In genomic region chr12:53124352-53124723, GRCh38 we compare ENCODE assay signal across 30 cellular contexts. TPM values are rescaled to one million over a fixed set of nuclear protein-coding genes. Genes with fewer than 3 reads are reported as not detected.
"Had no signal": no experiment of that assay in that cellular context is flagged by ENCODE, and none has a peak within 500 bp of the region (broad histone marks: within the 10 kb centered on the region; RNA-seq: fewer than 3 reads in every experiment).

No MANE protein-coding gene starts in this region.

- H3K27me3 ChIP-seq: heart right ventricle, hepatocyte, neutrophil, pancreas, sigmoid colon, spleen, suprapubic skin, tibial artery, upper lobe of right lung had no signal

- H3K36me3 ChIP-seq: heart right ventricle, left ventricle myocardium inferior, neural progenitor cell, neutrophil, pancreas, prostate gland, sigmoid colon, suprapubic skin, thoracic aorta, tibial artery, upper lobe of right lung had no signal

- H3K27ac Mint-ChIP-seq: natural killer cell; nephron progenitor cell; stimulated activated effector memory CD8-positive, alpha-beta T cell treated with anti-CD3 and anti-CD28 coated beads, Interleukin-12 subunit alpha, Interleukin-12 subunit beta, amount 100 ng/mL, for 72 hours; stimulated activated naive CD8-positive, alpha-beta T cell treated with anti-CD3 and anti-CD28 coated beads, Interleukin-15, Interleukin-2, amounts not matched to agents 100 ng/mL and 50 ng/mL, for 24 hours had no signal

- H2AFZ ChIP-seq: hepatocyte, neural progenitor cell had no signal

- DNase-seq: heart right ventricle; islet precursor cell; left ventricle myocardium inferior; mesendoderm; midbrain; natural killer cell; nephron progenitor cell; pancreas; posterior cingulate gyrus; retina; right cardiac atrium; sigmoid colon; small intestine; spleen; stimulated activated CD4-positive, alpha-beta T cell treated with anti-CD3 and anti-CD28 coated beads, Interleukin-4, amount 100 ng/mL, for 24 hours; stimulated activated naive CD4-positive, alpha-beta T cell; tibial artery; upper lobe of right lung had no signal

- H3K27ac ChIP-seq: heart right ventricle, hepatocyte, left ventricle myocardium inferior, neural progenitor cell, neutrophil, pancreas, prostate gland, sigmoid colon, suprapubic skin, thoracic aorta, tibial artery, upper lobe of right lung had no signal

- H3K4me3 Mint-ChIP-seq: natural killer cell; nephron progenitor cell; stimulated activated effector memory CD8-positive, alpha-beta T cell treated with anti-CD3 and anti-CD28 coated beads, Interleukin-12 subunit alpha, Interleukin-12 subunit beta, amount 100 ng/mL, for 72 hours; stimulated activated naive CD8-positive, alpha-beta T cell treated with anti-CD3 and anti-CD28 coated beads, Interleukin-15, Interleukin-2, amounts not matched to agents 100 ng/mL and 50 ng/mL, for 24 hours had no signal

- H3K9me3 Mint-ChIP-seq: natural killer cell; stimulated activated effector memory CD8-positive, alpha-beta T cell treated with anti-CD3 and anti-CD28 coated beads, Interleukin-12 subunit alpha, Interleukin-12 subunit beta, amount 100 ng/mL, for 72 hours; stimulated activated naive CD8-positive, alpha-beta T cell treated with anti-CD3 and anti-CD28 coated beads, Interleukin-15, Interleukin-2, amounts not matched to agents 100 ng/mL and 50 ng/mL, for 24 hours had no signal

- H3K4me1 Mint-ChIP-seq: natural killer cell; stimulated activated effector memory CD8-positive, alpha-beta T cell treated with anti-CD3 and anti-CD28 coated beads, Interleukin-12 subunit alpha, Interleukin-12 subunit beta, amount 100 ng/mL, for 72 hours had no signal

- H3K79me2 ChIP-seq: hepatocyte had no signal

- ATAC-seq: natural killer cell; pancreas; stimulated activated effector memory CD8-positive, alpha-beta T cell treated with anti-CD3 and anti-CD28 coated beads, Interleukin-12 subunit alpha, Interleukin-12 subunit beta, amount 100 ng/mL, for 72 hours had no signal

- FAIRE-seq: pancreas, small intestine, urothelium cell line had no signal

- H3K4me1 ChIP-seq: heart right ventricle, left ventricle myocardium inferior, neural progenitor cell, pancreas, prostate gland, sigmoid colon, suprapubic skin, tibial artery, upper lobe of right lung had no signal

- H3K4me3 ChIP-seq: heart right ventricle, hepatocyte, left ventricle myocardium inferior, lung, neural progenitor cell, pancreas, prostate gland, sigmoid colon, suprapubic skin, thoracic aorta, tibial artery, upper lobe of right lung had no signal

- H3K9me3 ChIP-seq: heart right ventricle, left ventricle myocardium inferior, neutrophil, pancreas, prostate gland, sigmoid colon, spleen, suprapubic skin, thoracic aorta, tibial artery, upper lobe of right lung had no signal

- H3K4me2 ChIP-seq: hepatocyte, neural progenitor cell had no signal

- H3K9ac ChIP-seq: neural progenitor cell had no signal

- H3K36me3 Mint-ChIP-seq: natural killer cell had no signal

RNA-seq across cellular contexts. Expression of gene SOAT2, which starts 21.1 kb away (rescaled TPM):
- total RNA-seq: heart right ventricle, kidney epithelial cell, left ventricle myocardium inferior, natural killer cell, omental fat pad, suprapubic skin, upper lobe of right lung had no signal
